In the genomic region with DNA sequence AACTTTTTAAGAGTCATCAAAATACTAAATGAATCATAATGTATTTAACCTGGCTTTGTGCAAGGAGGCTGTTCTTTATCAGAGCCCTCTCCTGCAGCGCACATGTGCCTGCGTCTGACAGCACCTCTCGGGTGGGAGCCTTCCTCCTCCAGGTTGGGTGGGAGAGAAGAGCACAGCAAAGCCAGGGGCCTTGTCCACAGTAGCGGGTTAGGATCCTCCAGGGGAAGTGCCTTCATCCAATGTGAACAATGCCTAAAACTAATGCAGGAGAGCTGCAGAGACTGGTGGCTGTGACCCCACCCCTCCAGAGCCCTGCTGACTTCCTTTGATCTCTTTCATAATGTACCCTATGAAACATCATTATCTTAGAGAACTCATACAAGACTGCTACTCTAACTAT, we compare ENCODE assay signal across 26 cellular contexts. TPM values are rescaled to one million over a fixed set of nuclear protein-coding genes. Genes with fewer than 3 reads are reported as not detected.
"Had no signal": no experiment of that assay in that cellular context is flagged by ENCODE, and none has a peak within 500 bp of the region (broad histone marks: within the 10 kb centered on the region; RNA-seq: fewer than 3 reads in every experiment).

No MANE protein-coding gene starts in this region.

- H3K4me3 ChIP-seq: breast epithelium, MG63, SJCRH30 had no signal

- DNase-seq: activated CD4-positive, alpha-beta T cell treated with anti-CD3 and anti-CD28 coated beads for 48 hours; activated CD4-positive, alpha-beta T cell treated with anti-CD3 and anti-CD28 coated beads, Interleukin-2, amount 50 U/mL, for 4 hours; activated CD4-positive, CD25-positive, alpha-beta regulatory T cell treated with anti-CD3 and anti-CD28 coated beads, Interleukin-2, amount 50 U/mL, for 72 hours; activated CD8-positive, alpha-beta T cell treated with anti-CD3 and anti-CD28 coated beads, Interleukin-2, amount 10 ng/mL, durations not matched to agents 7 days and 5 days; activated effector memory CD4-positive, alpha-beta T cell treated with Interleukin-2 at 50 U/mL for 16 hours; activated naive CD4-positive, alpha-beta T cell; activated T-cell treated with anti-CD3 and anti-CD28 coated beads, Interleukin-2, amount 50 U/mL, for 24 hours; aorta; central memory CD4-positive, alpha-beta T cell; MG63; NCI-H1105; NCI-H1436; NCI-H1694 treated with DMSO at 0.1 percent for 48 hours; NCI-H2029 treated with DMSO at 0.1 percent for 48 hours; NCI-H510A treated with DMSO at 0.1 percent for 48 hours; NCI-H69; NK-92 treated with Interleukin-12 subunit alpha and Interleukin-12 subunit beta, amount 100 ng/mL, for 24 hours; OCI-M1; Right ventricle myocardium superior; RPMI8226; SJCRH30; T-helper 17 cell; T-helper 9 cell had no signal

- H3K4me1 ChIP-seq: breast epithelium, SJCRH30 had no signal

- H3K9me3 ChIP-seq: breast epithelium, MG63, SJCRH30 had no signal

- ATAC-seq: activated CD8-positive, alpha-beta T cell treated with anti-CD3 and anti-CD28 coated beads, Interleukin-2, amount 10 ng/mL, durations not matched to agents 7 days and 5 days; Panc1; T-helper 17 cell; WTC11 had no signal

- H3K27ac ChIP-seq: breast epithelium, SJCRH30 had no signal

- H3K36me3 ChIP-seq: breast epithelium, MG63, SJCRH30 had no signal

- H3K27me3 ChIP-seq: breast epithelium, SJCRH30 had no signal

RNA-seq across cellular contexts. Expression of a gene that starts 10.2 kb away (rescaled TPM):
- total RNA-seq: activated CD8-positive, alpha-beta T cell treated with anti-CD3 and anti-CD28 coated beads, Interleukin-2, amount 10 ng/mL, durations not matched to agents 7 days and 5 days had no signal
